ENCODE assay signal across 9 cellular contexts in genomic region chr22:19723990-19724827, GRCh38. TPM values are rescaled to one million over a fixed set of nuclear protein-coding genes. Genes with fewer than 3 reads are reported as not detected.
DNase-seq lines count a peak whose midpoint lies in the region; ATAC-seq and TF ChIP-seq lines count a peak whose summit lies in the region.
"Had no signal": no experiment of that assay in that cellular context is flagged by ENCODE, and none has a peak within 500 bp of the region (broad histone marks: within the 10 kb centered on the region; RNA-seq: fewer than 3 reads in every experiment).

No MANE protein-coding gene starts in this region.

- H3K4me1 ChIP-seq in HUES64 (ENCODE audit: insufficient read depth, low read length) (peaks cover 10% of the 10 kb centered on the region; the same call in 1 of the 2 replicates), right cardiac atrium (ENCODE audit: control insufficient read depth, insufficient read depth, low read length) (no peaks in the 10 kb centered on the region)

- no peak for TF ChIP-seq CTCF in activated B cell treated with CpG ODN at 0.5 μM for 24 hours (IDR thresholded peaks at IDR 0.05)

- H3K4me3 Mint-ChIP-seq in activated B cell treated with CpG ODN at 0.5 μM for 24 hours: peak overlapping the region; percentile 60

- no peak overlapping the region for H3K9ac ChIP-seq in HUES64 (ENCODE audit: low read depth, low read length)

- H3K36me3 Mint-ChIP-seq in activated B cell treated with CpG ODN at 0.5 μM for 24 hours (ENCODE audit: low read depth): no peaks in the 10 kb centered on the region

- H3K27ac ChIP-seq in HUES64 (ENCODE audit: low read depth, low read length) (no peak overlapping the region), right cardiac atrium (ENCODE audit: low read length) (peak overlapping the region; percentile 10)

- peaks cover 16% of the 10 kb centered on the region for H3K4me1 Mint-ChIP-seq in activated B cell treated with CpG ODN at 0.5 μM for 24 hours

- H3K27ac Mint-ChIP-seq in activated B cell treated with CpG ODN at 0.5 μM for 24 hours: no peak overlapping the region

- DNase-seq in activated B cell treated with CpG ODN at 0.5 μM for 24 hours (no peak), right cardiac atrium (peak in 2 of 3 donors; percentile 68 to 74), NCI-H2029 treated with DMSO at 0.1 percent for 48 hours (lab: John Stamatoyannopoulos, UW) (no peak), NCI-H187 treated with DMSO at 0.1 percent for 48 hours (lab: John Stamatoyannopoulos, UW) (no peak), NCI-H2107 treated with DMSO at 0.1 percent for 48 hours (lab: John Stamatoyannopoulos, UW; ENCODE audit: unreplicated experiment) (no peak)
- peak in 2 of 3 experiments; percentile 14 to 46 for DNase-seq in stimulated activated CD4-positive, alpha-beta T cell treated with anti-CD3 and anti-CD28 coated beads, TNF-alpha, amount 100 ng/mL, for 24 hours (ENCODE audit: low read depth in 3 of 3)
- no peak for DNase-seq in activated effector memory CD4-positive, alpha-beta T cell treated with anti-CD3 and anti-CD28 coated beads, Interleukin-2, amount 50 U/mL, for 16 hours

- H3K9me3 ChIP-seq in HUES64 (ENCODE audit: insufficient read depth, low read depth, low read length): no peaks in the 10 kb centered on the region
- no peaks in the 10 kb centered on the region for H3K9me3 ChIP-seq in right cardiac atrium (ENCODE audit: control insufficient read depth, low read length)

- CTCF ChIA-PET in activated B cell treated with CpG ODN at 0.5 μM for 24 hours (lab: Charles Lee): interaction anchor here (0.7 kb wide), 1 partner anchor 186 kb away, joined by 3 read pairs; no protein-coding TSS in a partner anchor

- intact Hi-C loops in activated B cell treated with CpG ODN at 0.5 μM for 24 hours (cut with micrococcal nuclease): no loop called here
- intact Hi-C loops in right cardiac atrium (cut with DNase I): no loop called here

- H3K4me3 ChIP-seq in HUES64 (ENCODE audit: low read length) (peak overlapping the region; percentile 43), right cardiac atrium (ENCODE audit: low read length) (no peak overlapping the region)

- POLR2A ChIA-PET in activated B cell treated with CpG ODN at 0.5 μM for 24 hours (lab: Charles Lee): no interaction called here

- peaks cover 43% of the 10 kb centered on the region for H3K27me3 Mint-ChIP-seq in activated B cell treated with CpG ODN at 0.5 μM for 24 hours

- WGBS in HUES64: 4% methylated on average over 88 of the region's 88 CpGs
- 36% methylated on average over 88 of the region's 88 CpGs for WGBS in right cardiac atrium

- H3K27me3 ChIP-seq in HUES64 (ENCODE audit: insufficient read depth, low read length) (peaks cover 100% of the 10 kb centered on the region), right cardiac atrium (ENCODE audit: control insufficient read depth, insufficient read depth) (no peaks in the 10 kb centered on the region)

- ATAC-seq in activated B cell treated with CpG ODN at 0.5 μM for 24 hours (ENCODE audit: low read depth): peak; percentile 54
- ATAC-seq in right cardiac atrium: no peak

- no peaks in the 10 kb centered on the region for H3K36me3 ChIP-seq in HUES64 (ENCODE audit: insufficient read depth, low read length)

- H3K9me3 Mint-ChIP-seq in activated B cell treated with CpG ODN at 0.5 μM for 24 hours: no peaks in the 10 kb centered on the region

RNA-seq across cellular contexts. Expression of gene GP1BB, which starts 0.9 kb away (rescaled TPM):
- polyA plus RNA-seq in HUES64 (2013, experiment 1 of 2): 2.5 TPM
- 7.9 TPM for polyA plus RNA-seq in HUES64 (2013, experiment 2 of 2)
- total RNA-seq in activated B cell treated with CpG ODN at 0.5 μM for 24 hours (not detected in 2 replicates), right cardiac atrium (1 to 10 TPM in 1 of 4 donors, not detected in 3; 9.0 TPM)
- polyA plus RNA-seq in right cardiac atrium: 29.5 TPM
- total RNA-seq: HT1080 had no signal

RNA-seq across cellular contexts. Expression of gene SEPTIN5, which starts 9.9 kb away (rescaled TPM):
- polyA plus RNA-seq in HUES64 (2013, experiment 1 of 2): 6.5 TPM
- polyA plus RNA-seq in HUES64 (2013, experiment 2 of 2): 11.3 TPM
- total RNA-seq in activated B cell treated with CpG ODN at 0.5 μM for 24 hours (not detected in 2 replicates), right cardiac atrium (100 to 1,000 TPM; 143 to 264 (median 199) TPM)
- 243 TPM for polyA plus RNA-seq in right cardiac atrium

RNA-seq across cellular contexts. Expression of gene TBX1, which starts 36.4 kb away (rescaled TPM):
- polyA plus RNA-seq in HUES64 (2013, experiment 1 of 2): 1.6 TPM
- 5.1 TPM for polyA plus RNA-seq in HUES64 (2013, experiment 2 of 2)
- total RNA-seq in activated B cell treated with CpG ODN at 0.5 μM for 24 hours (not detected in 2 replicates), right cardiac atrium (1 to 10 TPM in 1 of 4 donors, under 1 TPM in 3; 0.19 to 1.4 (median 0.78) TPM)
- polyA plus RNA-seq in right cardiac atrium: 0.88 TPM

Comparison
In these comparisons a context has a peak if more than half of its experiments do, and no peak if none do; other contexts are left out.
1. DNase-seq: peak in right cardiac atrium (2 of 3) and stimulated activated CD4-positive, alpha-beta T cell treated with anti-CD3 and anti-CD28 coated beads, TNF-alpha, amount 100 ng/mL, for 24 hours (2 of 3); none in activated B cell treated with CpG ODN at 0.5 μM for 24 hours (single experiment), NCI-H2029 treated with DMSO at 0.1 percent for 48 hours (single experiment), NCI-H187 treated with DMSO at 0.1 percent for 48 hours (single experiment), activated effector memory CD4-positive, alpha-beta T cell treated with anti-CD3 and anti-CD28 coated beads, Interleukin-2, amount 50 U/mL, for 16 hours (single experiment) and NCI-H2107 treated with DMSO at 0.1 percent for 48 hours (single experiment).
2. RNA of gene SEPTIN5, which starts 9.9 kb away (total RNA-seq): 143 to 264 TPM in right cardiac atrium; not detected in activated B cell treated with CpG ODN at 0.5 μM for 24 hours; every median in the first group is over 100 times any median in the second.